8 cellular contexts compared by ENCODE assay signal in the genomic region with DNA sequence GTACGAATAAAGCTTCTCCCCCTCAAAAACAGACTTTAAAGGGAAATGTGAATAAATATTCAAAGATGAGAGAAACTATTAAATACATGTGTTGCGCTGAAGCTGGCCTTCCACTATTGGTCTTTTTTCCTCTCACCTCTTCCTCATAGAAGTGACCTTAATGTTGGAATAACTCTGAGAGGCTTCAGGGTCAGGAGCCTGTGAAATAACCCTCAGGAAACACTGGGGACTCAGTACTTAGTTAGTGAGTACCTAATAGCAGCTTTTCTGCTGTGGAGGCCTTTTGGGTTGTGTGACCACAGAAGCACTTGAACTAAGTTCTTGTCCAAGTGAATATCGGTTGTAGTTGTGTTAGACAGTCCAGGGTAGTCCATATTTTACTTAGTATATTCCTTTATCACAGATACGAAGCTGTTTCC. TPM values are rescaled to one million over a fixed set of nuclear protein-coding genes. Genes with fewer than 3 reads are reported as not detected.
A peak's percentile ranks its signal among the peaks of the same experiment; 100 is the strongest.
DNase-seq lines count a peak whose midpoint lies in the region; ATAC-seq and TF ChIP-seq lines count a peak whose summit lies in the region.

No MANE protein-coding gene starts in this region.

- intact Hi-C loops in OCI-LY7 (cut with micrococcal nuclease; ENCODE audit: unreplicated experiment) (loop anchor here (1.0 to 10.0 kb wide), 4 partner anchors 98 to 1240 kb away; a partner anchor contains a TSS), sciatic nerve (cut with DNase I) (no loop called here)

- H3K9me2 ChIP-seq in OCI-LY7 (ENCODE audit: insufficient read depth, low read length): no peaks in the 10 kb centered on the region

- H3K9me3 Mint-ChIP-seq in neural crest cell: no peaks in the 10 kb centered on the region

- H3K27ac ChIP-seq in OCI-LY7 (ENCODE audit: low read depth, low read length, poor library complexity, severe bottlenecking) (peak overlapping the region; percentile 53), duodenal mucosa (ENCODE audit: low read depth, low read length) (no peak overlapping the region)

- H3K4me2 ChIP-seq in OCI-LY7 (ENCODE audit: low read length): peak overlapping the region; percentile 84

- no peak for TF ChIP-seq CTCF in OCI-LY7 (conservative IDR thresholded peaks at IDR 0.05; ENCODE audit: low read length)
- TF ChIP-seq CTCF in neural crest cell (conservative IDR thresholded peaks at IDR 0.05): no peak

- peak overlapping the region; percentile 98 for H2AFZ ChIP-seq in OCI-LY7 (ENCODE audit: low read length)

- peaks cover 9% of the 10 kb centered on the region; the same call in 1 of the 2 replicates for H4K20me1 ChIP-seq in OCI-LY7 (ENCODE audit: insufficient read depth, low read length)

- H3K4me1 ChIP-seq in OCI-LY7 (ENCODE audit: insufficient read depth, low read length, poor library complexity, severe bottlenecking): peaks cover 41% of the 10 kb centered on the region
- H3K4me1 ChIP-seq in duodenal mucosa (ENCODE audit: control insufficient read depth in 1 of 2, insufficient read depth in 2 of 2, low read length in 2 of 2): peaks cover 10 to 16% of the 10 kb centered on the region in 2 donors

- H3K36me3 ChIP-seq in OCI-LY7 (ENCODE audit: insufficient read depth, low read length) (peaks cover 24% of the 10 kb centered on the region), duodenal mucosa (ENCODE audit: control insufficient read depth in 1 of 2, insufficient read depth in 2 of 2, low read length in 2 of 2) (no peaks in the 10 kb centered on the region)

- POLR2A ChIA-PET in OCI-LY7 (lab: Charles Lee): interaction anchor here (0.6 to 2.2 kb wide), 14 partner anchors 10 to 799 kb away, joined by 3 to 9 read pairs (median 4); a partner anchor contains a TSS

- DNase-seq in OCI-LY7 (ENCODE audit: low spot score) (peak; percentile 35), neural crest cell (ENCODE audit: low read depth, low spot score) (no peak), SK-N-DZ (ENCODE audit: low spot score) (no peak), sciatic nerve (ENCODE audit: low spot score) (no peak), SW 1271 (lab: John Stamatoyannopoulos, UW) (no peak)

- CTCF ChIA-PET in OCI-LY7 (lab: Charles Lee; ENCODE audit: unreplicated experiment): no interaction called here

- no TSS peak for BruUV-seq in OCI-LY7 (replicated peaks; lab: Mats Ljungman, UMichigan)

- peak overlapping the region; percentile 100 for H3K4me3 Mint-ChIP-seq in neural crest cell

- H3K27me3 Mint-ChIP-seq in neural crest cell (ENCODE audit: low read depth): peaks cover 3% of the 10 kb centered on the region

- no peaks in the 10 kb centered on the region for H3K27me3 ChIP-seq in duodenal mucosa (ENCODE audit: control insufficient read depth in 1 of 2, insufficient read depth in 2 of 2, low read length in 2 of 2)

- ATAC-seq in sciatic nerve: no peak
- ATAC-seq in GM18867 (IDR thresholded peaks at IDR 0.05; ENCODE audit: unreplicated experiment): no peak

- H3K4me1 Mint-ChIP-seq in neural crest cell: peaks cover 40% of the 10 kb centered on the region

- H3K9me3 ChIP-seq in OCI-LY7 (ENCODE audit: low read length) (no peaks in the 10 kb centered on the region), duodenal mucosa (ENCODE audit: control insufficient read depth in 1 of 2, low read length in 2 of 2) (no peaks in the 10 kb centered on the region)

- H3K79me2 ChIP-seq in OCI-LY7 (ENCODE audit: insufficient read depth, low read depth, low read length): peaks cover 41% of the 10 kb centered on the region

- H3K36me3 Mint-ChIP-seq in neural crest cell (ENCODE audit: low read depth): no peaks in the 10 kb centered on the region

- peak overlapping the region; percentile 74 to 79 for H3K9ac ChIP-seq in duodenal mucosa (ENCODE audit: low read depth in 1 of 2, low read length in 2 of 2)

- H3K4me3 ChIP-seq in GM08714 (ENCODE audit: low read length): peak overlapping the region; percentile 71; the same call in 1 of the 2 replicates
- peak overlapping the region; percentile 84 for H3K4me3 ChIP-seq in OCI-LY7 (ENCODE audit: low read depth, low read length, poor library complexity, severe bottlenecking)
- peak overlapping the region; percentile 92 to 94 for H3K4me3 ChIP-seq in duodenal mucosa (ENCODE audit: low read depth in 1 of 2, low read length in 2 of 2)

- H3K27ac Mint-ChIP-seq in neural crest cell (ENCODE audit: unreplicated experiment): peak overlapping the region; percentile 99

RNA-seq across cellular contexts. Expression of a gene that starts 0.8 kb away (rescaled TPM):
- 28.1 and 28.8 TPM in 2 replicates for total RNA-seq in OCI-LY7 (2014; rRNA removed; shearing (Covaris generic))
- total RNA-seq in OCI-LY7 (2022): 27.7 and 32.6 TPM in 2 replicates
- total RNA-seq in neural crest cell: 32.2 and 32.9 TPM in 2 replicates
- polyA plus RNA-seq in SK-N-DZ (2014; cell fraction: cytosol; rRNA removed): 20.6 and 27.7 TPM in 2 replicates
- polyA plus RNA-seq in SK-N-DZ (2014; cell fraction: nucleus; rRNA removed): 31.2 and 37.2 TPM in 2 replicates
- 37.8 TPM for total RNA-seq in sciatic nerve
